29 cellular contexts compared by ENCODE assay signal in the genomic region with DNA sequence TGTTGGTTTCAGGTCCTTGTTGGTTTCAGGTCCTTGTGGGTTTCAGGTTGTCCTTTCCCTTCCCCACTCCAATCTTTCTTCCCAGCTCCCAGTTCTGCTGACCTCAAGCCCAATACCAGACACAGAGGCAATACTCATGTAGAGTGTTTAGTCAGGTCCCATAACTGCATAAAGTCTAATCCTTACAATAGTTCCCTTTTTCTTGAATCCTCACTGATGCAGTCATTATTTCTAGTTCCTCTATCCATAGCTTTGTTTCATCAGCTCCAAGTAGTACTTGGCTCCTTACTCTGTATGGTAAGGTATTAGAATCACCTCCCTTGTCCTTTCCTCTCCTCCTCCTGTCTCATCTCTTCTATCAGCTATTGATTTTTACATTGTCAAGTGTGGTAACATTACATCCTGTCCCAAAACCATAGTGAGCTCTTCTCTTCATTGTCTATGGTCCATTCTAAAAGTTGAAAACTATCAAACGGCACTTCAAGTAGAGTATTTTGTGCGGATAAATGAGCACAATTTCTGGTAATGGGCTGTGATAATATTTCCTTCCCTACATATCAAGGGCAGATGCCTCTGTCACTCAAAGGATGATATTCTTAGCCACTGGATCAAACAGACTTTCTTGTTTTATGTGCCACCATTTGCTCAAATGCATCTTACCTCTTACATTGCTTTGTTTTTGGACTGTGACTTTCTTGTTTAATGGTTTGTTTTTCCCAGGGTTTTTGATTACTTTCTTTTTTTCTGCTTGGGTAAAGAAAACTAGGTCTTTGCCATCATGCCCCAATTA. TPM values are rescaled to one million over a fixed set of nuclear protein-coding genes. Genes with fewer than 3 reads are reported as not detected.
DNase-seq lines count a peak whose midpoint lies in the region; ATAC-seq and TF ChIP-seq lines count a peak whose summit lies in the region.
"Had no signal": no experiment of that assay in that cellular context is flagged by ENCODE, and none has a peak within 500 bp of the region (broad histone marks: within the 10 kb centered on the region; RNA-seq: fewer than 3 reads in every experiment).

No MANE protein-coding gene starts in this region.

- in situ Hi-C loops in gastrocnemius medialis (cut with MboI; ENCODE audit: low sequenced_read_pairs in 4 of 4), result no loop called here

- peak overlapping the region in 1 of 2 donors; percentile 66 for H3K27ac ChIP-seq in left lung
- H3K27ac ChIP-seq in gastrocnemius medialis, result peak overlapping the region; percentile 45 to 78 (median 62)
- H3K27ac ChIP-seq: breast epithelium, foreskin keratinocyte, hepatocyte had no signal

- H3K27ac Mint-ChIP-seq in activated CD8-positive, alpha-beta memory T cell treated with anti-CD3 and anti-CD28 coated beads, Interleukin-2, amount 10 ng/mL, durations not matched to agents 7 days and 5 days, result no peak overlapping the region
- H3K27ac Mint-ChIP-seq: activated CD4-positive, alpha-beta T cell treated with anti-CD3 and anti-CD28 coated beads, Interleukin-2, amount 10 ng/mL, durations not matched to agents 7 days and 5 days; activated naive CD4-positive, alpha-beta T cell treated with anti-CD3 and anti-CD28 coated beads, Interleukin-2, amount 10 ng/mL, durations not matched to agents 7 days and 5 days; CD8-positive, alpha-beta T cell; immature natural killer cell; progenitor cell of endocrine pancreas; T-helper 1 cell treated with Interleukin-12 subunit alpha and Interleukin-12 subunit beta and Interleukin-4 antibody, amounts not matched to agents 30 μg/mL and 1 μg/mL, for 36 hours; type B pancreatic cell had no signal

- peaks cover 26% of the 10 kb centered on the region for H3K27me3 Mint-ChIP-seq in activated CD8-positive, alpha-beta memory T cell treated with anti-CD3 and anti-CD28 coated beads, Interleukin-2, amount 10 ng/mL, durations not matched to agents 7 days and 5 days

- no peak for TF ChIP-seq POLR2A in gastrocnemius medialis (IDR thresholded peaks at IDR 0.05)

- CTCF ChIA-PET in activated CD8-positive, alpha-beta memory T cell treated with anti-CD3 and anti-CD28 coated beads, Interleukin-2, amount 10 ng/mL, durations not matched to agents 7 days and 5 days (lab: Charles Lee), result no interaction called here

- ATAC-seq in left lung (peak; percentile 69), gastrocnemius medialis (peak; percentile 53 to 59)
- ATAC-seq in activated CD8-positive, alpha-beta memory T cell treated with anti-CD3 and anti-CD28 coated beads, Interleukin-2, amount 10 ng/mL, durations not matched to agents 7 days and 5 days, result no peak
- ATAC-seq: CD8-positive, alpha-beta T cell; foreskin keratinocyte; left lobe of liver; PC-3 had no signal

- H3K4me1 ChIP-seq in left lung (peaks cover 0 to 25% of the 10 kb centered on the region in 2 donors), gastrocnemius medialis (peaks cover 39% of the 10 kb centered on the region in 2 donors)
- H3K4me1 ChIP-seq: foreskin keratinocyte had no signal

- TF ChIP-seq CTCF in left lung (IDR thresholded peaks at IDR 0.05), result no peak
- TF ChIP-seq CTCF in gastrocnemius medialis (IDR thresholded peaks at IDR 0.05 in 4 of 5, conservative IDR thresholded peaks at IDR 0.05 in 1 of 5), result no peak

- H3K36me3 ChIP-seq in left lung (no peaks in the 10 kb centered on the region), gastrocnemius medialis (no peaks in the 10 kb centered on the region)
- H3K36me3 ChIP-seq: breast epithelium had no signal

- no peaks in the 10 kb centered on the region for H3K36me3 Mint-ChIP-seq in activated CD8-positive, alpha-beta memory T cell treated with anti-CD3 and anti-CD28 coated beads, Interleukin-2, amount 10 ng/mL, durations not matched to agents 7 days and 5 days
- H3K36me3 Mint-ChIP-seq: activated naive CD4-positive, alpha-beta T cell treated with anti-CD3 and anti-CD28 coated beads, Interleukin-2, amount 10 ng/mL, durations not matched to agents 7 days and 5 days; CD8-positive, alpha-beta T cell; immature natural killer cell had no signal

- DNase-seq in Kasumi-1 (lab: John Stamatoyannopoulos, UW) (peak; percentile 77 to 90), NOMO-1 treated with dmso at 0.1 percent for 144 hours (lab: John Stamatoyannopoulos, UW; ENCODE audit: unreplicated experiment) (peak; percentile 47), left lung (no peak), gastrocnemius medialis (no peak), SW480 (ENCODE audit: low spot score) (no peak), T1000 (lab: John Stamatoyannopoulos, UW) (no peak), RPMI8226 (no peak)
- no peak for DNase-seq in activated CD8-positive, alpha-beta memory T cell treated with anti-CD3 and anti-CD28 coated beads, Interleukin-2, amount 10 ng/mL, durations not matched to agents 7 days and 5 days
- DNase-seq: activated CD4-positive, alpha-beta T cell treated with anti-CD3 and anti-CD28 coated beads, Interleukin-2, amount 10 ng/mL, durations not matched to agents 7 days and 5 days; activated naive CD4-positive, alpha-beta T cell treated with anti-CD3 and anti-CD28 coated beads, Interleukin-2, amount 10 ng/mL, durations not matched to agents 7 days and 5 days; amygdala; CD8-positive, alpha-beta T cell; effector memory CD4-positive, alpha-beta T cell; foreskin keratinocyte; GOT3; immature natural killer cell; NCI-H1105; NCI-H2029 treated with DMSO at 0.1 percent for 48 hours; NCI-H345; NCI-H774; PC-3; SHP77 had no signal

- no peak overlapping the region for H3K4me3 ChIP-seq in left lung
- H3K4me3 ChIP-seq in gastrocnemius medialis, result no peak overlapping the region
- H3K4me3 ChIP-seq: breast epithelium, hepatocyte had no signal

- H3K4me1 Mint-ChIP-seq in activated CD8-positive, alpha-beta memory T cell treated with anti-CD3 and anti-CD28 coated beads, Interleukin-2, amount 10 ng/mL, durations not matched to agents 7 days and 5 days, result no peaks in the 10 kb centered on the region
- H3K4me1 Mint-ChIP-seq: activated CD4-positive, alpha-beta T cell treated with anti-CD3 and anti-CD28 coated beads, Interleukin-2, amount 10 ng/mL, durations not matched to agents 7 days and 5 days; activated naive CD4-positive, alpha-beta T cell treated with anti-CD3 and anti-CD28 coated beads, Interleukin-2, amount 10 ng/mL, durations not matched to agents 7 days and 5 days; immature natural killer cell had no signal

- H3K4me3 Mint-ChIP-seq in activated CD8-positive, alpha-beta memory T cell treated with anti-CD3 and anti-CD28 coated beads, Interleukin-2, amount 10 ng/mL, durations not matched to agents 7 days and 5 days, result no peak overlapping the region
- H3K4me3 Mint-ChIP-seq: activated CD4-positive, alpha-beta T cell treated with anti-CD3 and anti-CD28 coated beads, Interleukin-2, amount 10 ng/mL, durations not matched to agents 7 days and 5 days; activated naive CD4-positive, alpha-beta T cell treated with anti-CD3 and anti-CD28 coated beads, Interleukin-2, amount 10 ng/mL, durations not matched to agents 7 days and 5 days; CD8-positive, alpha-beta T cell; immature natural killer cell; neural crest cell; T-helper 1 cell treated with Interleukin-12 subunit alpha and Interleukin-12 subunit beta and Interleukin-4 antibody, amounts not matched to agents 30 μg/mL and 1 μg/mL, for 36 hours; type B pancreatic cell had no signal

- H3K9me3 Mint-ChIP-seq in activated CD8-positive, alpha-beta memory T cell treated with anti-CD3 and anti-CD28 coated beads, Interleukin-2, amount 10 ng/mL, durations not matched to agents 7 days and 5 days (ENCODE audit: low read depth), result no peaks in the 10 kb centered on the region
- H3K9me3 Mint-ChIP-seq: immature natural killer cell; T-helper 1 cell treated with Interleukin-12 subunit alpha and Interleukin-12 subunit beta and Interleukin-4 antibody, amounts not matched to agents 30 μg/mL and 1 μg/mL, for 36 hours had no signal

- no peaks in the 10 kb centered on the region for H3K27me3 ChIP-seq in left lung
- H3K27me3 ChIP-seq in gastrocnemius medialis, result no peaks in the 10 kb centered on the region
- H3K27me3 ChIP-seq: breast epithelium, hepatocyte had no signal

- H3K9me3 ChIP-seq in left lung, result no peaks in the 10 kb centered on the region
- H3K9me3 ChIP-seq in gastrocnemius medialis, result no peaks in the 10 kb centered on the region
- H3K9me3 ChIP-seq: breast epithelium had no signal

- intact Hi-C loops in left lung (cut with DNase I), result no loop called here
- intact Hi-C loops in gastrocnemius medialis (cut with DNase I; ENCODE audit: low total_unique reads), result no loop called here

RNA-seq across cellular contexts. Expression of a gene that starts 57.2 kb away (rescaled TPM):
- total RNA-seq in left lung, result 10 to 100 TPM; 56.8 to 57.6 TPM
- 10 to 100 TPM; 17.3 to 80.2 (median 31.7) TPM for total RNA-seq in gastrocnemius medialis
- 1 to 10 TPM in 1 of 2 experiments, under 1 TPM in 1; 0.75 to 1.1 TPM for total RNA-seq in activated CD8-positive, alpha-beta memory T cell treated with anti-CD3 and anti-CD28 coated beads, Interleukin-2, amount 10 ng/mL, durations not matched to agents 7 days and 5 days
- total RNA-seq: CD8-positive, alpha-beta T cell had no signal

Comparison
In these comparisons a context has a peak if more than half of its experiments do, and no peak if none do; other contexts are left out.
1. DNase-seq: peak in Kasumi-1 (2 of 2) and NOMO-1 treated with dmso at 0.1 percent for 144 hours (single experiment); none in left lung (0 of 2), gastrocnemius medialis (0 of 2), SW480 (single experiment), activated CD8-positive, alpha-beta memory T cell treated with anti-CD3 and anti-CD28 coated beads, Interleukin-2, amount 10 ng/mL, durations not matched to agents 7 days and 5 days (single experiment), T1000 (single experiment) and RPMI8226 (single experiment).
2. RNA of a gene that starts 57.2 kb away (total RNA-seq): 56.8 to 57.6 TPM in left lung and 17.3 to 80.2 TPM in gastrocnemius medialis; 0.75 to 1.1 TPM in activated CD8-positive, alpha-beta memory T cell treated with anti-CD3 and anti-CD28 coated beads, Interleukin-2, amount 10 ng/mL, durations not matched to agents 7 days and 5 days; every median in the first group is over 4 times any median in the second.